Comparison of ENCODE assay signal across 8 cellular contexts in genomic region chr12:50505386-50505827, GRCh38. TPM values are rescaled to one million over a fixed set of nuclear protein-coding genes. Genes with fewer than 3 reads are reported as not detected.
A peak's percentile ranks its signal among the peaks of the same experiment; 100 is the strongest.
DNase-seq lines count a peak whose midpoint lies in the region; ATAC-seq, FAIRE-seq and TF ChIP-seq lines count a peak whose summit lies in the region.

No MANE protein-coding gene starts in this region.

- TF ChIP-seq CTCF in GM10248 (IDR thresholded peaks at IDR 0.05; ENCODE audit: control extremely low read depth, extremely low read depth, low read depth, missing control alignments) (no peak), gastroesophageal sphincter (IDR thresholded peaks at IDR 0.05) (no peak)

- H3K27ac Mint-ChIP-seq in activated T-helper 1 cell treated with anti-CD3 and anti-CD28 coated beads, Interleukin-12 subunit alpha, Interleukin-12 subunit beta, Interleukin-2, Interleukin-4 antibody, amounts not matched to agents 30 ng/mL and 10 ng/mL and 1 ng/mL, durations not matched to agents 14 hours and 24 hours and 36 hours: peak overlapping the region; percentile 95

- CTCF ChIA-PET in GM10248 (lab: Yijun Ruan, JAX): interaction anchor here (0.7 to 7.7 kb wide), 29 partner anchors 8 to 395 kb away, joined by 3 to 75 read pairs (median 5); no protein-coding TSS in a partner anchor

- intact Hi-C loops in activated T-helper 1 cell treated with anti-CD3 and anti-CD28 coated beads, Interleukin-12 subunit alpha, Interleukin-12 subunit beta, Interleukin-2, Interleukin-4 antibody, amounts not matched to agents 30 ng/mL and 10 ng/mL and 1 ng/mL, durations not matched to agents 14 hours and 24 hours and 36 hours (cut with micrococcal nuclease): loop anchor here (1.0 to 10.0 kb wide), 5 partner anchors 12 to 819 kb away; partner anchors contain the start of genes ATF1 and BIN2

- peak overlapping the region; percentile 95 for H3K4me3 Mint-ChIP-seq in activated T-helper 1 cell treated with anti-CD3 and anti-CD28 coated beads, Interleukin-12 subunit alpha, Interleukin-12 subunit beta, Interleukin-2, Interleukin-4 antibody, amounts not matched to agents 30 ng/mL and 10 ng/mL and 1 ng/mL, durations not matched to agents 14 hours and 24 hours and 36 hours

- H3K9me3 Mint-ChIP-seq in activated T-helper 1 cell treated with anti-CD3 and anti-CD28 coated beads, Interleukin-12 subunit alpha, Interleukin-12 subunit beta, Interleukin-2, Interleukin-4 antibody, amounts not matched to agents 30 ng/mL and 10 ng/mL and 1 ng/mL, durations not matched to agents 14 hours and 24 hours and 36 hours: no peaks in the 10 kb centered on the region

- DNase-seq in GM10248 (ENCODE audit: extremely low spot score): peak; percentile 33
- DNase-seq in M059J (ENCODE audit: low read depth): peak; percentile 39
- no peak for DNase-seq in activated T-helper 1 cell treated with anti-CD3 and anti-CD28 coated beads, Interleukin-12 subunit alpha, Interleukin-12 subunit beta, Interleukin-2, Interleukin-4 antibody, amounts not matched to agents 30 ng/mL and 10 ng/mL and 1 ng/mL, durations not matched to agents 14 hours and 24 hours and 36 hours (ENCODE audit: low spot score)
- DNase-seq in occipital lobe (lab: John Stamatoyannopoulos, UW): peak; percentile 57
- DNase-seq in NCI-H2029 (lab: John Stamatoyannopoulos, UW): no peak
- no peak for DNase-seq in RCC 7860 (ENCODE audit: low spot score)

- TF ChIP-seq POLR2A in gastroesophageal sphincter (IDR thresholded peaks at IDR 0.05): no peak

- WGBS in gastroesophageal sphincter (ENCODE audit: low coverage in 1 of 2), 2 donors: 0% methylated on average over 3 to 5 of the region's 13 CpGs

- no peak for FAIRE-seq in RCC 7860 (lab: Jason Lieb, UNC)

- no peaks in the 10 kb centered on the region for H3K27me3 ChIP-seq in gastroesophageal sphincter

- peaks cover 0 to 53% (median 6%) of the 10 kb centered on the region in 3 donors for H3K4me1 ChIP-seq in gastroesophageal sphincter

- H3K36me3 Mint-ChIP-seq in activated T-helper 1 cell treated with anti-CD3 and anti-CD28 coated beads, Interleukin-12 subunit alpha, Interleukin-12 subunit beta, Interleukin-2, Interleukin-4 antibody, amounts not matched to agents 30 ng/mL and 10 ng/mL and 1 ng/mL, durations not matched to agents 14 hours and 24 hours and 36 hours (ENCODE audit: low read depth): peaks cover 5% of the 10 kb centered on the region

- H3K4me1 Mint-ChIP-seq in activated T-helper 1 cell treated with anti-CD3 and anti-CD28 coated beads, Interleukin-12 subunit alpha, Interleukin-12 subunit beta, Interleukin-2, Interleukin-4 antibody, amounts not matched to agents 30 ng/mL and 10 ng/mL and 1 ng/mL, durations not matched to agents 14 hours and 24 hours and 36 hours (ENCODE audit: low read depth): peaks cover 53% of the 10 kb centered on the region

- POLR2A ChIA-PET in GM10248 (lab: Yijun Ruan, JAX): no interaction called here

- peaks cover 2% of the 10 kb centered on the region for H3K27me3 Mint-ChIP-seq in activated T-helper 1 cell treated with anti-CD3 and anti-CD28 coated beads, Interleukin-12 subunit alpha, Interleukin-12 subunit beta, Interleukin-2, Interleukin-4 antibody, amounts not matched to agents 30 ng/mL and 10 ng/mL and 1 ng/mL, durations not matched to agents 14 hours and 24 hours and 36 hours (ENCODE audit: insufficient read depth)

- H3K9me3 ChIP-seq in gastroesophageal sphincter: no peaks in the 10 kb centered on the region

- H3K36me3 ChIP-seq in gastroesophageal sphincter: no peaks in the 10 kb centered on the region

- H3K27ac ChIP-seq in gastroesophageal sphincter: peak overlapping the region; percentile 79 to 97 (median 93)

- no peak for TF ChIP-seq EP300 in gastroesophageal sphincter (IDR thresholded peaks at IDR 0.05)

- ATAC-seq in GM21825 (IDR thresholded peaks at IDR 0.05; ENCODE audit: unreplicated experiment) (peak; percentile 14), gastroesophageal sphincter (peak; percentile 31)

- H3K4me3 ChIP-seq in gastroesophageal sphincter: peak overlapping the region; percentile 73 to 84

RNA-seq across cellular contexts. Expression of gene DIP2B, which starts 0.6 kb away (rescaled TPM):
- total RNA-seq in M059J (2014; rRNA removed; shearing (Covaris generic)): 12.3 and 22.0 TPM in 2 replicates
- total RNA-seq in activated T-helper 1 cell treated with anti-CD3 and anti-CD28 coated beads, Interleukin-12 subunit alpha, Interleukin-12 subunit beta, Interleukin-2, Interleukin-4 antibody, amounts not matched to agents 30 ng/mL and 10 ng/mL and 1 ng/mL, durations not matched to agents 14 hours and 24 hours and 36 hours: 26.7 and 27.6 TPM in 2 replicates
- total RNA-seq in gastroesophageal sphincter (10 to 100 TPM; 19.8 to 25.9 (median 23.8) TPM), occipital lobe (60.0 TPM)

Comparison
In these comparisons a context has a peak if more than half of its experiments do, and no peak if none do; other contexts are left out.
1. DNase-seq: peak in GM10248 (single experiment), M059J (single experiment) and occipital lobe (single experiment); none in activated T-helper 1 cell treated with anti-CD3 and anti-CD28 coated beads, Interleukin-12 subunit alpha, Interleukin-12 subunit beta, Interleukin-2, Interleukin-4 antibody, amounts not matched to agents 30 ng/mL and 10 ng/mL and 1 ng/mL, durations not matched to agents 14 hours and 24 hours and 36 hours (single experiment), NCI-H2029 (single experiment) and RCC 7860 (single experiment).